In the genomic region with DNA sequence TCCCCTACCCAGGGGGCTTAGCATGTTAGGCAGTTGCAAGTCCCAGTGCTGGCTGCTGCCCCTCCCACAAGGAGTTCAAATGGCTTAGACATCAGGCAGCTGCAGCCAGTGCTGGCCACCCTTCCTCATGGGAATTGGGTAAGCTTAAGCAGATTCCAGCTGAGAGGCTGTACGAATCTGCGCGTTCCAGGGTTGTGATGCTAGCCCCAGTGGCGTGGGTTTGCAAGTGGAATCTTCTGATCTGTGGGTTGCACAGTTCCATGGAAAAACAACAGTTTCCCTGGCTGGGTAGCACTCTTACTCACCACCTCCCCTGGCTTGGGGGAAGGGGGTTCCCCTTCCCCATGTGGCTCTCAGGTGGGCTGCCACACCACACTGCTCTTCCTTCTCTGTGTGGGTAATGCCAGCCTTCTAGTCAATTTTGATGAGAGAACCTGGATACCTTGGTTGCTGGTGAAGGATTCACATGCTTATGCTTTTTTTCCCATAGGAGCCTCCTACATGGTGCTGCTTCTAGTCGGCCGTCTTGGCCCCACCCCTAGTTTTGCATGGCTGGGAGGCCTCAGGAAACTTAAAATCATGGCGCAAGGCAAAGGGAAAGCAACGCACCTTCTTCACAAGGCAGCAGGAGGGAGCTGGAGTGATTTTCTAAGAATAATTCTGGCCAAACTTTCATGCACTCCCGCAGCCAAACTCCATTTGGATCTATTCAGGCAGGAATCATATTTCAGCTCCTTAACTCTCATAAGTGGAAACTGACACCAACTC, we compare ENCODE assay signal across 2 cellular contexts.
TF ChIP-seq lines count a peak whose summit lies in the region.

No MANE protein-coding gene starts in this region.

TF ChIP-seq in HEK293, 187 proteins besides CTCF, POLR2A, EP300 and RAD21 (continued from another document and continues in another):
- TF ChIP-seq PRDM10 (tag by site-specific recombination; IDR thresholded peaks at IDR 0.05) (peak; percentile 56; the same call in 1 of the 2 replicates), ZNF274 (IDR thresholded peaks at IDR 0.05; ENCODE audit: low read length) (no peak), ZNF274 (tag by site-specific recombination; IDR thresholded peaks at IDR 0.05; ENCODE audit: borderline replicate concordance) (no peak), ZNF394 (tag by site-specific recombination; IDR thresholded peaks at IDR 0.05; ENCODE audit: borderline replicate concordance) (no peak), ZNF416 (tag by site-specific recombination; IDR thresholded peaks at IDR 0.05) (no peak), ZNF521 (tag by site-specific recombination; IDR thresholded peaks at IDR 0.05) (no peak), ZNF518A (tag by site-specific recombination; conservative IDR thresholded peaks at IDR 0.05; ENCODE audit: low read depth) (no peak), ZNF138 (tag by site-specific recombination; IDR thresholded peaks at IDR 0.05; ENCODE audit: borderline replicate concordance) (no peak)
- TF ChIP-seq, protein P1, sequence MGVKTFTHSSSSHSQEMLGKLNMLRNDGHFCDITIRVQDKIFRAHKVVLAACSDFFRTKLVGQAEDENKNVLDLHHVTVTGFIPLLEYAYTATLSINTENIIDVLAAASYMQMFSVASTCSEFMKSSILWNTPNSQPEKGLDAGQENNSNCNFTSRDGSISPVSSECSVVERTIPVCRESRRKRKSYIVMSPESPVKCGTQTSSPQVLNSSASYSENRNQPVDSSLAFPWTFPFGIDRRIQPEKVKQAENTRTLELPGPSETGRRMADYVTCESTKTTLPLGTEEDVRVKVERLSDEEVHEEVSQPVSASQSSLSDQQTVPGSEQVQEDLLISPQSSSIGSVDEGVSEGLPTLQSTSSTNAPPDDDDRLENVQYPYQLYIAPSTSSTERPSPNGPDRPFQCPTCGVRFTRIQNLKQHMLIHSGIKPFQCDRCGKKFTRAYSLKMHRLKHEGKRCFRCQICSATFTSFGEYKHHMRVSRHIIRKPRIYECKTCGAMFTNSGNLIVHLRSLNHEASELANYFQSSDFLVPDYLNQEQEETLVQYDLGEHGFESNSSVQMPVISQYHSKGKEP (tag by site-specific recombination; IDR thresholded peaks at IDR 0.05): peak; percentile 29; the same call in 1 of the 2 replicates
- TF ChIP-seq, protein P2, sequence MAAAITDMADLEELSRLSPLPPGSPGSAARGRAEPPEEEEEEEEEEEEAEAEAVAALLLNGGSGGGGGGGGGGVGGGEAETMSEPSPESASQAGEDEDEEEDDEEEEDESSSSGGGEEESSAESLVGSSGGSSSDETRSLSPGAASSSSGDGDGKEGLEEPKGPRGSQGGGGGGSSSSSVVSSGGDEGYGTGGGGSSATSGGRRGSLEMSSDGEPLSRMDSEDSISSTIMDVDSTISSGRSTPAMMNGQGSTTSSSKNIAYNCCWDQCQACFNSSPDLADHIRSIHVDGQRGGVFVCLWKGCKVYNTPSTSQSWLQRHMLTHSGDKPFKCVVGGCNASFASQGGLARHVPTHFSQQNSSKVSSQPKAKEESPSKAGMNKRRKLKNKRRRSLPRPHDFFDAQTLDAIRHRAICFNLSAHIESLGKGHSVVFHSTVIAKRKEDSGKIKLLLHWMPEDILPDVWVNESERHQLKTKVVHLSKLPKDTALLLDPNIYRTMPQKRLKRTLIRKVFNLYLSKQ (tag by site-specific recombination; IDR thresholded peaks at IDR 0.05; ENCODE audit: borderline replicate concordance): no peak

TF ChIP-seq in SK-N-SH, 30 proteins besides CTCF, POLR2A, EP300 and RAD21 (continued from another document):
- no peak for TF ChIP-seq NFIC (IDR thresholded peaks at IDR 0.05; ENCODE audit: borderline replicate concordance)
- TF ChIP-seq, protein P3, sequence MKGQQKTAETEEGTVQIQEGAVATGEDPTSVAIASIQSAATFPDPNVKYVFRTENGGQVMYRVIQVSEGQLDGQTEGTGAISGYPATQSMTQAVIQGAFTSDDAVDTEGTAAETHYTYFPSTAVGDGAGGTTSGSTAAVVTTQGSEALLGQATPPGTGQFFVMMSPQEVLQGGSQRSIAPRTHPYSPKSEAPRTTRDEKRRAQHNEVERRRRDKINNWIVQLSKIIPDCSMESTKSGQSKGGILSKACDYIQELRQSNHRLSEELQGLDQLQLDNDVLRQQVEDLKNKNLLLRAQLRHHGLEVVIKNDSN (IDR thresholded peaks at IDR 0.05; ENCODE audit: borderline replicate concordance, low read depth): no peak
- no peak for TF ChIP-seq FOXJ3 (CRISPR knock-in tag; IDR thresholded peaks at IDR 0.05)
- TF ChIP-seq SMC3 (IDR thresholded peaks at IDR 0.05; ENCODE audit: low read depth, low read length): no peak
- no peak for TF ChIP-seq MXI1 (IDR thresholded peaks at IDR 0.05; ENCODE audit: low read depth, low read length)
